In genomic region chr14:63045612-63046320, GRCh38 we compare ENCODE assay signal across 1 cellular context.
TF ChIP-seq lines count a peak whose summit lies in the region.

No MANE protein-coding gene starts in this region.

TF ChIP-seq in HEK293, 187 proteins besides CTCF, POLR2A, EP300 and RAD21 (continued from another document):
- TF ChIP-seq ZNF558 (tag by site-specific recombination; IDR thresholded peaks at IDR 0.05) (no peak), SALL2 (tag by site-specific recombination; IDR thresholded peaks at IDR 0.05; ENCODE audit: borderline replicate concordance) (no peak), ZNF639 (tag by site-specific recombination; IDR thresholded peaks at IDR 0.05) (no peak), ZNF26 (tag by site-specific recombination; IDR thresholded peaks at IDR 0.05) (no peak), ZNF621 (tag by site-specific recombination; IDR thresholded peaks at IDR 0.05) (no peak), ZNF580 (tag by site-specific recombination; IDR thresholded peaks at IDR 0.05) (no peak), ZSCAN4 (tag by site-specific recombination; IDR thresholded peaks at IDR 0.05) (no peak), ZNF548 (tag by site-specific recombination; IDR thresholded peaks at IDR 0.05) (no peak), ZNF155 (tag by site-specific recombination; IDR thresholded peaks at IDR 0.05) (no peak), ZNF513 (tag by site-specific recombination; IDR thresholded peaks at IDR 0.05) (no peak), GFI1B (tag by site-specific recombination; IDR thresholded peaks at IDR 0.05) (no peak), WT1 (tag by site-specific recombination; IDR thresholded peaks at IDR 0.05) (no peak), ZNF221 (tag by site-specific recombination; IDR thresholded peaks at IDR 0.05; ENCODE audit: borderline replicate concordance) (no peak), ZFP41 (tag by site-specific recombination; IDR thresholded peaks at IDR 0.05; ENCODE audit: borderline replicate concordance) (no peak), ZNF449 (tag by site-specific recombination; IDR thresholded peaks at IDR 0.05) (no peak; the same call in none of the 2 replicates)
